ENCODE assay signal across 24 cellular contexts in genomic region chr6:33961686-33962085, GRCh38.
"Had no signal": no experiment of that assay in that cellular context is flagged by ENCODE, and none has a peak within 500 bp of the region (broad histone marks: within the 10 kb centered on the region; RNA-seq: fewer than 3 reads in every experiment).

No MANE protein-coding gene starts in this region.

- H3K9me3 ChIP-seq: ascending aorta, body of pancreas, MG63 had no signal

- H3K36me3 ChIP-seq: ascending aorta, cardiac muscle cell, MG63 had no signal

- H3K27ac ChIP-seq: ascending aorta, body of pancreas, cardiac muscle cell, SK-N-MC had no signal

- ATAC-seq: activated CD4-positive, CD25-positive, alpha-beta regulatory T cell treated with anti-CD3 and anti-CD28 coated beads, Interleukin-2, amount 50 U/mL, for 24 hours; activated CD8-positive, alpha-beta T cell treated with anti-CD3 and anti-CD28 coated beads, Interleukin-2, amount 10 ng/mL, durations not matched to agents 7 days and 5 days; activated naive CD4-positive, alpha-beta T cell treated with anti-CD3 and anti-CD28 coated beads, Interleukin-2, amount 50 U/mL, for 72 hours; activated naive CD8-positive, alpha-beta T cell treated with anti-CD3 and anti-CD28 coated beads, Interleukin-2, amount 50 U/mL, for 24 hours; body of pancreas; HepG2 had no signal

- DNase-seq: activated CD4-positive, alpha-beta T cell treated with anti-CD3 and anti-CD28 coated beads for 4 hours; activated CD8-positive, alpha-beta memory T cell treated with anti-CD3 and anti-CD28 coated beads, Interleukin-2, amount 50 U/mL, for 48 hours; activated CD8-positive, alpha-beta T cell treated with anti-CD3 and anti-CD28 coated beads, Interleukin-2, amount 10 ng/mL, durations not matched to agents 7 days and 5 days; activated naive CD4-positive, alpha-beta T cell treated with Interleukin-2 at 50 U/mL for 16 hours; activated naive CD8-positive, alpha-beta T cell treated with anti-CD3 and anti-CD28 coated beads, Interleukin-2, amount 50 U/mL, for 24 hours; activated T-cell treated with anti-CD3 and anti-CD28 coated beads, Interleukin-2, amount 50 U/mL, for 1 hour; amniotic stem cell; body of pancreas; MV-4-11; NCI-H1105; NCI-H1436; NCI-H187; NCI-H2081; NCI-H2227 treated with DMSO at 0.1 percent for 48 hours; NCI-H446 treated with DMSO at 0.1 percent for 48 hours; NCI-H526; NCI-H774 had no signal

- H3K27me3 ChIP-seq: ascending aorta, body of pancreas, cardiac muscle cell, MG63 had no signal

- H3K4me3 ChIP-seq: ascending aorta, body of pancreas, cardiac muscle cell, MG63, SK-N-MC had no signal

- H3K4me1 ChIP-seq: ascending aorta, body of pancreas had no signal

- FAIRE-seq: HepG2 had no signal
